12 cellular contexts compared by ENCODE assay signal in the genomic region with DNA sequence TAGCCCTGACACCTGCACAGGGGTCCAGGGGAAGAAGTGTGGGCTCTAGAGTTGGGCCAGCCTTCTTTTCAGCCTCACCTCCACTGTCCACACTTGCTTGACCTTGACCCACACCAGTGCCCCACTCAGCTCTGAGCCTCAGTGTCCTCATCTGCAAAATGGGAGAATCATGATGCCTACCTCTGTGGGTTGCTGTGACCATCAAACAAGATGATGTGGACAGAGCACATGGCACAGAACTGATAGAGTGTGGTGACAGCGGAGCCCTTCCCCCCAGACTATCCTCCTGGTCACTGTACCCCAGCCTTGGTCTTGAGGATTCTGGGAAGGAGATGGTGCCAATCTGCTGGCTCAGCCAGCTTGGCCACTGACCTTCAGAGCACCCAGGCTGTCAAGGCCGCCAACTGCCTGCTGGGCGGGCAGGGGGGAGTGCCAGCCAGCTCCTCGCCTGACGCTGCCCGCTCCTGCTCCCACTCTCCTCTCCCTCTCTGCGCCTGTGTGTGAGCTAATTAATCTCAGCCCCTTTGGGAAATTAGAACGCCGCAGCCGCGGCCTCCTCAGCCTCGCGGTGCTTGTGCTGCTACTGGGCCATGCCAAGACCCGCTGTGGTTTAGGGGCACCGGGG. TPM values are rescaled to one million over a fixed set of nuclear protein-coding genes. Genes with fewer than 3 reads are reported as not detected.
DNase-seq lines count a peak whose midpoint lies in the region; ATAC-seq and TF ChIP-seq lines count a peak whose summit lies in the region.
"Had no signal": no experiment of that assay in that cellular context is flagged by ENCODE, and none has a peak within 500 bp of the region (broad histone marks: within the 10 kb centered on the region; RNA-seq: fewer than 3 reads in every experiment).

No MANE protein-coding gene starts in this region.

- no peaks in the 10 kb centered on the region for H3K36me3 Mint-ChIP-seq in natural killer cell

- H3K27ac ChIP-seq in gastroesophageal sphincter, result peak overlapping the region in 3 of 4 donors; percentile 41 to 94 (median 93)
- H3K27ac ChIP-seq in tibial nerve, result peak overlapping the region; percentile 47 to 98 (median 90)
- H3K27ac ChIP-seq: PC-9 had no signal

- H3K4me1 Mint-ChIP-seq in natural killer cell, result peaks cover 64 to 84% of the 10 kb centered on the region in 2 donors

- WGBS in gastroesophageal sphincter (ENCODE audit: low coverage in 1 of 2), 2 donors, result 79% methylated on average over 7 of the region's 15 CpGs; no CpG with 5 or more reads in 1 of the 2 donors
- WGBS in tibial nerve, 2 donors, result 22 to 44% methylated on average over 12 to 15 of the region's 15 CpGs

- intact Hi-C loops in natural killer cell (cut with micrococcal nuclease), result no loop called here

- H3K9me3 Mint-ChIP-seq in natural killer cell, result no peaks in the 10 kb centered on the region

- no peaks in the 10 kb centered on the region for H3K36me3 ChIP-seq in gastroesophageal sphincter
- no peaks in the 10 kb centered on the region for H3K36me3 ChIP-seq in tibial nerve

- peak overlapping the region; percentile 92 to 94 for H3K27ac Mint-ChIP-seq in natural killer cell

- H3K4me1 ChIP-seq in gastroesophageal sphincter (peaks cover 7 to 100% (median 41%) of the 10 kb centered on the region in 3 donors), tibial nerve (peaks cover 0 to 98% (median 89%) of the 10 kb centered on the region in 4 donors)

- no peak for TF ChIP-seq POLR2A in gastroesophageal sphincter (IDR thresholded peaks at IDR 0.05)
- no peak for TF ChIP-seq POLR2A in tibial nerve (IDR thresholded peaks at IDR 0.05)

- H3K27me3 ChIP-seq in gastroesophageal sphincter (no peaks in the 10 kb centered on the region), tibial nerve (no peaks in the 10 kb centered on the region)

- peak overlapping the region; percentile 45 for H3K4me3 Mint-ChIP-seq in natural killer cell

- no peaks in the 10 kb centered on the region for H3K27me3 Mint-ChIP-seq in natural killer cell (ENCODE audit: low read depth in 2 of 2)

- TF ChIP-seq EP300 in gastroesophageal sphincter (IDR thresholded peaks at IDR 0.05) (no peak), tibial nerve (IDR thresholded peaks at IDR 0.05) (peak in 1 of 2 donors; percentile 45)

- no peak for ATAC-seq in gastroesophageal sphincter
- ATAC-seq in natural killer cell, result no peak
- ATAC-seq in HG03045 (IDR thresholded peaks at IDR 0.05; ENCODE audit: unreplicated experiment), result no peak
- ATAC-seq: left colon had no signal

- no peak for TF ChIP-seq CTCF in gastroesophageal sphincter (IDR thresholded peaks at IDR 0.05)
- TF ChIP-seq CTCF in natural killer cell (IDR thresholded peaks at IDR 0.05), result no peak
- no peak for TF ChIP-seq CTCF in tibial nerve (IDR thresholded peaks at IDR 0.05)

- no peaks in the 10 kb centered on the region for H3K9me3 ChIP-seq in gastroesophageal sphincter
- no peaks in the 10 kb centered on the region for H3K9me3 ChIP-seq in tibial nerve

- DNase-seq in NCI-H1436 (lab: John Stamatoyannopoulos, UW) (peak; percentile 64), NCI-H1436 treated with DMSO at 0.1 percent for 48 hours (lab: John Stamatoyannopoulos, UW) (no peak), natural killer cell (no peak), tibial nerve (ENCODE audit: low spot score in 2 of 2) (no peak), NCI-H1694 treated with DMSO at 0.1 percent for 48 hours (lab: John Stamatoyannopoulos, UW) (no peak), DMS53 treated with DMSO at 0.1 percent for 48 hours (lab: John Stamatoyannopoulos, UW; ENCODE audit: unreplicated experiment) (no peak)
- DNase-seq: 8988T, left colon, NCI-H187, PC-9 had no signal

- H3K4me3 ChIP-seq in gastroesophageal sphincter (no peak overlapping the region), tibial nerve (no peak overlapping the region)
- H3K4me3 ChIP-seq: PC-9 had no signal

RNA-seq across cellular contexts. Expression of gene CXXC5, which starts 16.7 kb away (rescaled TPM):
- total RNA-seq in gastroesophageal sphincter (10 to 100 TPM; 30.0 to 50.7 (median 35.1) TPM), natural killer cell (100 to 1,000 TPM in 1 of 3 donors, 10 to 100 TPM in 2; 75.6 to 124 (median 84.8) TPM), tibial nerve (10 to 100 TPM; 45.0 to 80.4 (median 67.0) TPM)
